ENCODE assay signal across 1 cellular context in genomic region chr2:241609859-241610793, GRCh38.
TF ChIP-seq lines count a peak whose summit lies in the region.

No MANE protein-coding gene starts in this region.

TF ChIP-seq in HepG2, 621 proteins besides CTCF, POLR2A, EP300 and RAD21 (continued from another document and continues in another):
- TF ChIP-seq ZNF646 (CRISPR knock-in tag; IDR thresholded peaks at IDR 0.05) (0 out of 2 replicates have a peak, but pooled peaks have one; percentile 37), KLF15 (CRISPR knock-in tag; IDR thresholded peaks at IDR 0.05; ENCODE audit: borderline replicate concordance) (peak; percentile 31; the same call in 1 of the 2 replicates), ATF6 (CRISPR knock-in tag; conservative IDR thresholded peaks at IDR 0.05) (0 out of 2 replicates have a peak, but pooled peaks have one; percentile 62), SUZ12 (IDR thresholded peaks at IDR 0.05; ENCODE audit: low read depth, low read length) (no peak), TERF1 (CRISPR knock-in tag; IDR thresholded peaks at IDR 0.05) (no peak), CREB1 (IDR thresholded peaks at IDR 0.05) (peak; percentile 63; the same call in 1 of the 2 replicates), CREB1 (CRISPR knock-in tag; IDR thresholded peaks at IDR 0.05) (no peak), HOXA9 (CRISPR knock-in tag; IDR thresholded peaks at IDR 0.05; ENCODE audit: borderline replicate concordance) (peak; percentile 78), ARNTL (CRISPR knock-in tag; IDR thresholded peaks at IDR 0.05) (peak; percentile 79; the same call in 1 of the 2 replicates), MIXL1 (CRISPR knock-in tag; IDR thresholded peaks at IDR 0.05) (peak; percentile 64; the same call in 1 of the 2 replicates), RARG (CRISPR knock-in tag; IDR thresholded peaks at IDR 0.05; ENCODE audit: low read depth) (no peak), PRDM15 (CRISPR knock-in tag; IDR thresholded peaks at IDR 0.05) (peak; percentile 26; the same call in 1 of the 2 replicates), IRF1 (CRISPR knock-in tag; IDR thresholded peaks at IDR 0.05; ENCODE audit: low read depth) (no peak), KDM6A (CRISPR knock-in tag; IDR thresholded peaks at IDR 0.05; ENCODE audit: low read depth) (peak; percentile 53; the same call in 1 of the 2 replicates), NFYB (CRISPR knock-in tag; IDR thresholded peaks at IDR 0.05) (peak; percentile 67), TRAFD1 (CRISPR knock-in tag; IDR thresholded peaks at IDR 0.05; ENCODE audit: borderline replicate concordance) (peak; percentile 71; the same call in 1 of the 2 replicates), ARNT2 (CRISPR knock-in tag; IDR thresholded peaks at IDR 0.05; ENCODE audit: low read depth) (peak; percentile 95), ZBTB39 (CRISPR knock-in tag; IDR thresholded peaks at IDR 0.05) (no peak), ZNF280B (CRISPR knock-in tag; IDR thresholded peaks at IDR 0.05; ENCODE audit: borderline replicate concordance) (peak; percentile 80; the same call in 1 of the 2 replicates), MED1 (CRISPR knock-in tag; IDR thresholded peaks at IDR 0.05) (peak; percentile 85), ZNF18 (CRISPR knock-in tag; IDR thresholded peaks at IDR 0.05; ENCODE audit: insufficient replicate concordance) (peak; percentile 75), DZIP1 (CRISPR knock-in tag; IDR thresholded peaks at IDR 0.05) (peak; percentile 66; the same call in 1 of the 2 replicates), TAF15 (IDR thresholded peaks at IDR 0.05; ENCODE audit: low read depth, low read length, poor library complexity, severe bottlenecking) (no peak), SMAD9 (CRISPR knock-in tag; IDR thresholded peaks at IDR 0.05) (0 out of 2 replicates have a peak, but pooled peaks have one; percentile 64), ZNF83 (CRISPR knock-in tag; IDR thresholded peaks at IDR 0.05; ENCODE audit: borderline replicate concordance) (no peak; the same call in 1 of the 2 replicates), KDM5A (IDR thresholded peaks at IDR 0.05; ENCODE audit: borderline replicate concordance, low read length) (peak; percentile 31; the same call in 1 of the 2 replicates)
